8 cellular contexts compared by ENCODE assay signal in the genomic region with DNA sequence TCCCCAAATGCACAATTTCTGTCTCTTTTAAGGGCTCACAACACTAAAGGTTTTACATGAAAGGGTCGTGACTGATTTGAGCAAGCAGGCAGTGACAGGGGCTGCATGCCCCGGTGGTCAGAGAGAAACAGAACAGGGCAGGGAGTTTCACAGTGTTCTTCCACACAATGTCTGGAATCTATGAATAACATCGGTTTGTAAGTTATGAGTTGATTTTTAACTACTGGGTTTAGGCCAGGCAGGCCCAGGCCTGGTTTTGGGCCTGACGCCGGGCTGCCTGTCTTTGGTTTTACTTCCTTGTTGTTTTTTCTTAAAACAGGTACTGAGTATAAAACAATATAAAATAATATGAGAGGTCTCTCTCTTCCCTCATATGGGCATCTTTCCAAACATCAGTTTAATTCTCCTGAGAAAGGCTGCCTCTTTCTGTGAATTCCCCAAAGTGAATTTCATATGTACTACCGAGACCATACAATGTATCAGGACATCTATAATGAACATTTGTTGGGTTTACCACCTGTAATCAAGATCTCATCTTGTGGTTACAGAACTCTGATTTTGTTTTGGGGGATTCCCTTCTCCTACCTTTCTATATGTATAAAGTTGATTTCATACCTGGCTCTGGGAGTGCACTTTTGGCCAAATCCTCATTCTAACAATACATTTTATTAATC.
DNase-seq lines count a peak whose midpoint lies in the region; ATAC-seq and TF ChIP-seq lines count a peak whose summit lies in the region.
"Had no signal": no experiment of that assay in that cellular context is flagged by ENCODE, and none has a peak within 500 bp of the region (broad histone marks: within the 10 kb centered on the region; RNA-seq: fewer than 3 reads in every experiment).

No MANE protein-coding gene starts in this region.

- peak overlapping the region; percentile 51 for H3K4me3 ChIP-seq in epithelial cell of proximal tubule (ENCODE audit: low read depth, low read length)

- DNase-seq in epithelial cell of proximal tubule (ENCODE audit: low read depth) (no peak), inferior parietal cortex (ENCODE audit: extremely low spot score) (no peak), NOMO-1 (lab: John Stamatoyannopoulos, UW; ENCODE audit: unreplicated experiment in 2 of 2) (no peak)
- DNase-seq in stimulated activated naive B cell treated with anti-CD40 and anti-IgM and Interleukin-4, amounts not matched to agents 10 μg/mL and 1 μg/mL and 100 μg/mL, for 72 hours = peak; percentile 61
- DNase-seq: NCI-H345 had no signal

- TF ChIP-seq CTCF in epithelial cell of proximal tubule (conservative IDR thresholded peaks at IDR 0.05; ENCODE audit: low read depth, low read length) = no peak

- no peaks in the 10 kb centered on the region for H3K27me3 Mint-ChIP-seq in stimulated activated naive B cell treated with anti-CD40 and anti-IgM and Interleukin-4, amounts not matched to agents 10 μg/mL and 1 μg/mL and 100 μg/mL, for 72 hours

- H3K27ac Mint-ChIP-seq in stimulated activated naive B cell treated with anti-CD40 and anti-IgM and Interleukin-4, amounts not matched to agents 10 μg/mL and 1 μg/mL and 100 μg/mL, for 72 hours = peak overlapping the region; percentile 82

- peaks cover 0 to 9% of the 10 kb centered on the region in 2 donors for H3K36me3 Mint-ChIP-seq in stimulated activated naive B cell treated with anti-CD40 and anti-IgM and Interleukin-4, amounts not matched to agents 10 μg/mL and 1 μg/mL and 100 μg/mL, for 72 hours

- peaks cover 2 to 6% of the 10 kb centered on the region in 2 donors for H3K9me3 Mint-ChIP-seq in stimulated activated naive B cell treated with anti-CD40 and anti-IgM and Interleukin-4, amounts not matched to agents 10 μg/mL and 1 μg/mL and 100 μg/mL, for 72 hours

- H3K4me3 Mint-ChIP-seq in stimulated activated naive B cell treated with anti-CD40 and anti-IgM and Interleukin-4, amounts not matched to agents 10 μg/mL and 1 μg/mL and 100 μg/mL, for 72 hours = peak overlapping the region; percentile 2 to 49

- ATAC-seq in GM19395 (IDR thresholded peaks at IDR 0.05; ENCODE audit: unreplicated experiment) = peak; percentile 67
- peak; percentile 47 for ATAC-seq in HG03460 (IDR thresholded peaks at IDR 0.05; ENCODE audit: unreplicated experiment)
- peak; percentile 66 to 72 for ATAC-seq in stimulated activated naive B cell treated with anti-CD40 and anti-IgM and Interleukin-4, amounts not matched to agents 10 μg/mL and 1 μg/mL and 100 μg/mL, for 72 hours (replicated peaks)
- no peak for ATAC-seq in activated CD4-positive, CD25-positive, alpha-beta regulatory T cell treated with anti-CD3 and anti-CD28 coated beads, Interleukin-2, amount 50 U/mL, for 24 hours

- peaks cover 30 to 54% of the 10 kb centered on the region in 2 donors for H3K4me1 Mint-ChIP-seq in stimulated activated naive B cell treated with anti-CD40 and anti-IgM and Interleukin-4, amounts not matched to agents 10 μg/mL and 1 μg/mL and 100 μg/mL, for 72 hours

Comparison
In these comparisons a context has a peak if more than half of its experiments do, and no peak if none do; other contexts are left out.
1. ATAC-seq: peak in GM19395 (single experiment), HG03460 (single experiment) and stimulated activated naive B cell treated with anti-CD40 and anti-IgM and Interleukin-4, amounts not matched to agents 10 μg/mL and 1 μg/mL and 100 μg/mL, for 72 hours (2 of 2); none in activated CD4-positive, CD25-positive, alpha-beta regulatory T cell treated with anti-CD3 and anti-CD28 coated beads, Interleukin-2, amount 50 U/mL, for 24 hours (0 of 2).